In the genomic region with DNA sequence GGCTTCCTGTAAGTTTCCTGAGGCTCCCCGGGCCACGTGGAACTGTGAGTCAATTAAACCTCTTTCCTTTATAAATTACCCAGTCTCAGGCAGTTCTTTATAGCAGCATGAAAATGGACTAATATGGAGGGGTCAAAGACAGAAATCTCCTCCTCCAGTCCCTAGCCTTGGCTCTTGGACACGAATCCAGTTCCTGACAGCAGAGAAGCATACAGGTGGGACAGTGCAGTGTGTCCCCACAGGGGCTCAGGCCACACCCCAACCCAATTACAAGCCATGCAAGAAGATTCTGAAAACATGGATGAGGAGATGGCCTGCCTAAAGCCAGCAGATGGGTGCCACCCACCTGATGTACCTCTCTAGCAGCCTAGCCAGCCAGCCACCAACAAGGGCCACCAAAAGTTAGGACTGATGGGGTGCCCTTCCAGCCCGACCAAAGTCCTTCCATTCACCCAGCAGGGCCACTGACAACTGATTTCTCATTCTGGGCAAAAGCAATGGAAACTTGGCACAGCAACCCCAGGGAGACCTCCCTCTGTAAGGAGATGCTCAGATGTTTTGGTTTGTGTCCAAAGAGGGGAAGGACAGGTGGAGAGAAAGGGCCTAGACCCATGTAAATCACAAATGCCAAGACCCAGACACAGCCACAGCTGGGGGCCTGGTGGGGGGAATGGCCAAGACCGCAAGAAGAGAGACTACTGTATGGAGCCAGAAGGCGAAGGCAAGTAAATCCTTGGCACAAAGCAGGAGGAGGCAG, we compare ENCODE assay signal across 1 cellular context.
TF ChIP-seq lines count a peak whose summit lies in the region.

No MANE protein-coding gene starts in this region.

TF ChIP-seq in HepG2, 621 proteins besides CTCF, POLR2A, EP300 and RAD21:
- TF ChIP-seq CENPX (CRISPR knock-in tag; IDR thresholded peaks at IDR 0.05) (no peak), ZNF7 (CRISPR knock-in tag; IDR thresholded peaks at IDR 0.05) (no peak), CREM (IDR thresholded peaks at IDR 0.05) (no peak), CREM (CRISPR knock-in tag; IDR thresholded peaks at IDR 0.05) (no peak), MTF2 (CRISPR knock-in tag; IDR thresholded peaks at IDR 0.05; ENCODE audit: borderline replicate concordance) (no peak), RAD51 (IDR thresholded peaks at IDR 0.05; ENCODE audit: borderline replicate concordance) (no peak), ZSCAN25 (CRISPR knock-in tag; IDR thresholded peaks at IDR 0.05) (no peak), ZNF510 (CRISPR knock-in tag; IDR thresholded peaks at IDR 0.05; ENCODE audit: low read depth) (no peak), ATM (IDR thresholded peaks at IDR 0.05; ENCODE audit: borderline replicate concordance) (no peak), SP4 (CRISPR knock-in tag; IDR thresholded peaks at IDR 0.05) (no peak), ISX (CRISPR knock-in tag; conservative IDR thresholded peaks at IDR 0.05) (no peak)
- TF ChIP-seq, protein P1, sequence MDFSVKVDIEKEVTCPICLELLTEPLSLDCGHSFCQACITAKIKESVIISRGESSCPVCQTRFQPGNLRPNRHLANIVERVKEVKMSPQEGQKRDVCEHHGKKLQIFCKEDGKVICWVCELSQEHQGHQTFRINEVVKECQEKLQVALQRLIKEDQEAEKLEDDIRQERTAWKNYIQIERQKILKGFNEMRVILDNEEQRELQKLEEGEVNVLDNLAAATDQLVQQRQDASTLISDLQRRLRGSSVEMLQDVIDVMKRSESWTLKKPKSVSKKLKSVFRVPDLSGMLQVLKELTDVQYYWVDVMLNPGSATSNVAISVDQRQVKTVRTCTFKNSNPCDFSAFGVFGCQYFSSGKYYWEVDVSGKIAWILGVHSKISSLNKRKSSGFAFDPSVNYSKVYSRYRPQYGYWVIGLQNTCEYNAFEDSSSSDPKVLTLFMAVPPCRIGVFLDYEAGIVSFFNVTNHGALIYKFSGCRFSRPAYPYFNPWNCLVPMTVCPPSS (IDR thresholded peaks at IDR 0.05) = no peak
